ENCODE assay signal across 1 cellular context in genomic region chr2:6865346-6866238, GRCh38.
TF ChIP-seq lines count a peak whose summit lies in the region.

A gene with protein sequence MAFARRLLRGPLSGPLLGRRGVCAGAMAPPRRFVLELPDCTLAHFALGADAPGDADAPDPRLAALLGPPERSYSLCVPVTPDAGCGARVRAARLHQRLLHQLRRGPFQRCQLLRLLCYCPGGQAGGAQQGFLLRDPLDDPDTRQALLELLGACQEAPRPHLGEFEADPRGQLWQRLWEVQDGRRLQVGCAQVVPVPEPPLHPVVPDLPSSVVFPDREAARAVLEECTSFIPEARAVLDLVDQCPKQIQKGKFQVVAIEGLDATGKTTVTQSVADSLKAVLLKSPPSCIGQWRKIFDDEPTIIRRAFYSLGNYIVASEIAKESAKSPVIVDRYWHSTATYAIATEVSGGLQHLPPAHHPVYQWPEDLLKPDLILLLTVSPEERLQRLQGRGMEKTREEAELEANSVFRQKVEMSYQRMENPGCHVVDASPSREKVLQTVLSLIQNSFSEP (minus strand): TSS chr2:6865907. CDS start chr2:6865696, 211 bp downstream.

TF ChIP-seq in HepG2, 621 proteins besides CTCF, POLR2A, EP300 and RAD21 (continued from another document and continues in another):
- TF ChIP-seq RERE (CRISPR knock-in tag; IDR thresholded peaks at IDR 0.05; ENCODE audit: low read depth) (no peak), ZNF367 (CRISPR knock-in tag; IDR thresholded peaks at IDR 0.05; ENCODE audit: borderline replicate concordance) (no peak), SKI (IDR thresholded peaks at IDR 0.05; ENCODE audit: partially characterized antibody) (peak; percentile 63), UBTF (CRISPR knock-in tag; IDR thresholded peaks at IDR 0.05) (peak; percentile 98), ZNF790 (CRISPR knock-in tag; IDR thresholded peaks at IDR 0.05; ENCODE audit: borderline replicate concordance) (no peak), ZNF7 (CRISPR knock-in tag; IDR thresholded peaks at IDR 0.05) (no peak), GRHL1 (CRISPR knock-in tag; conservative IDR thresholded peaks at IDR 0.05) (no peak), TCF12 (IDR thresholded peaks at IDR 0.05) (no peak), TCF12 (CRISPR knock-in tag; IDR thresholded peaks at IDR 0.05) (no peak), HCFC1 (IDR thresholded peaks at IDR 0.05; ENCODE audit: low read depth, low read length) (no peak), ZSCAN30 (CRISPR knock-in tag; IDR thresholded peaks at IDR 0.05) (no peak), NRL (CRISPR knock-in tag; IDR thresholded peaks at IDR 0.05; ENCODE audit: borderline replicate concordance) (no peak), FOXC1 (CRISPR knock-in tag; IDR thresholded peaks at IDR 0.05; ENCODE audit: borderline replicate concordance) (no peak), ZFP36 (IDR thresholded peaks at IDR 0.05; ENCODE audit: borderline replicate concordance, low read depth, low read length, partially characterized antibody) (no peak), CBX5 (CRISPR knock-in tag; IDR thresholded peaks at IDR 0.05; ENCODE audit: borderline replicate concordance) (no peak), ARID2 (CRISPR knock-in tag; IDR thresholded peaks at IDR 0.05; ENCODE audit: borderline replicate concordance) (peak; percentile 84; the same call in 1 of the 2 replicates), NFRKB (IDR thresholded peaks at IDR 0.05) (no peak), YEATS4 (CRISPR knock-in tag; IDR thresholded peaks at IDR 0.05; ENCODE audit: borderline replicate concordance) (peak; percentile 79; the same call in 1 of the 2 replicates), NFKB2 (CRISPR knock-in tag; IDR thresholded peaks at IDR 0.05; ENCODE audit: borderline replicate concordance) (peak; percentile 81; the same call in 1 of the 2 replicates), HOXA3 (CRISPR knock-in tag; IDR thresholded peaks at IDR 0.05) (peak; percentile 13), PRMT3 (CRISPR knock-in tag; IDR thresholded peaks at IDR 0.05; ENCODE audit: borderline replicate concordance, low read depth) (peak; percentile 66; the same call in 1 of the 2 replicates), ZZZ3 (CRISPR knock-in tag; IDR thresholded peaks at IDR 0.05; ENCODE audit: borderline replicate concordance) (no peak), SAP130 (CRISPR knock-in tag; IDR thresholded peaks at IDR 0.05; ENCODE audit: low read depth) (peak; percentile 42; the same call in 1 of the 2 replicates), ARNT (IDR thresholded peaks at IDR 0.05) (no peak), ZNF33B (CRISPR knock-in tag; IDR thresholded peaks at IDR 0.05) (no peak), PRDM4 (CRISPR knock-in tag; IDR thresholded peaks at IDR 0.05; ENCODE audit: borderline replicate concordance) (no peak), GPN1 (CRISPR knock-in tag; IDR thresholded peaks at IDR 0.05; ENCODE audit: borderline replicate concordance) (no peak), TIGD3 (CRISPR knock-in tag; IDR thresholded peaks at IDR 0.05; ENCODE audit: borderline replicate concordance) (no peak), ZNF615 (CRISPR knock-in tag; IDR thresholded peaks at IDR 0.05; ENCODE audit: borderline replicate concordance) (no peak), ZNF780A (CRISPR knock-in tag; IDR thresholded peaks at IDR 0.05) (no peak), CREM (IDR thresholded peaks at IDR 0.05) (no peak), CREM (CRISPR knock-in tag; IDR thresholded peaks at IDR 0.05) (no peak), ZBTB46 (CRISPR knock-in tag; IDR thresholded peaks at IDR 0.05; ENCODE audit: borderline replicate concordance) (no peak)
- TF ChIP-seq, protein P1, sequence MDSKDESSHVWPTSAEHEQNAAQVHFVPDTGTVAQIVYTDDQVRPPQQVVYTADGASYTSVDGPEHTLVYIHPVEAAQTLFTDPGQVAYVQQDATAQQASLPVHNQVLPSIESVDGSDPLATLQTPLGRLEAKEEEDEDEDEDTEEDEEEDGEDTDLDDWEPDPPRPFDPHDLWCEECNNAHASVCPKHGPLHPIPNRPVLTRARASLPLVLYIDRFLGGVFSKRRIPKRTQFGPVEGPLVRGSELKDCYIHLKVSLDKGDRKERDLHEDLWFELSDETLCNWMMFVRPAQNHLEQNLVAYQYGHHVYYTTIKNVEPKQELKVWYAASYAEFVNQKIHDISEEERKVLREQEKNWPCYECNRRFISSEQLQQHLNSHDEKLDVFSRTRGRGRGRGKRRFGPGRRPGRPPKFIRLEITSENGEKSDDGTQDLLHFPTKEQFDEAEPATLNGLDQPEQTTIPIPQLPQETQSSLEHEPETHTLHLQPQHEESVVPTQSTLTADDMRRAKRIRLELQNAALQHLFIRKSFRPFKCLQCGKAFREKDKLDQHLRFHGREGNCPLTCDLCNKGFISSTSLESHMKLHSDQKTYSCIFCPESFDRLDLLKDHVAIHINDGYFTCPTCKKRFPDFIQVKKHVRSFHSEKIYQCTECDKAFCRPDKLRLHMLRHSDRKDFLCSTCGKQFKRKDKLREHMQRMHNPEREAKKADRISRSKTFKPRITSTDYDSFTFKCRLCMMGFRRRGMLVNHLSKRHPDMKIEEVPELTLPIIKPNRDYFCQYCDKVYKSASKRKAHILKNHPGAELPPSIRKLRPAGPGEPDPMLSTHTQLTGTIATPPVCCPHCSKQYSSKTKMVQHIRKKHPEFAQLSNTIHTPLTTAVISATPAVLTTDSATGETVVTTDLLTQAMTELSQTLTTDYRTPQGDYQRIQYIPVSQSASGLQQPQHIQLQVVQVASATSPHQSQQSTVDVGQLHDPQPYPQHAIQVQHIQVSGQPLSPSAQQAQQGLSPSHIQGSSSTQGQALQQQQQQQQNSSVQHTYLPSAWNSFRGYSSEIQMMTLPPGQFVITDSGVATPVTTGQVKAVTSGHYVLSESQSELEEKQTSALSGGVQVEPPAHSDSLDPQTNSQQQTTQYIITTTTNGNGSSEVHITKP (CRISPR knock-in tag; IDR thresholded peaks at IDR 0.05; ENCODE audit: low read depth), result no peak
